11 cellular contexts compared by ENCODE assay signal in the genomic region with DNA sequence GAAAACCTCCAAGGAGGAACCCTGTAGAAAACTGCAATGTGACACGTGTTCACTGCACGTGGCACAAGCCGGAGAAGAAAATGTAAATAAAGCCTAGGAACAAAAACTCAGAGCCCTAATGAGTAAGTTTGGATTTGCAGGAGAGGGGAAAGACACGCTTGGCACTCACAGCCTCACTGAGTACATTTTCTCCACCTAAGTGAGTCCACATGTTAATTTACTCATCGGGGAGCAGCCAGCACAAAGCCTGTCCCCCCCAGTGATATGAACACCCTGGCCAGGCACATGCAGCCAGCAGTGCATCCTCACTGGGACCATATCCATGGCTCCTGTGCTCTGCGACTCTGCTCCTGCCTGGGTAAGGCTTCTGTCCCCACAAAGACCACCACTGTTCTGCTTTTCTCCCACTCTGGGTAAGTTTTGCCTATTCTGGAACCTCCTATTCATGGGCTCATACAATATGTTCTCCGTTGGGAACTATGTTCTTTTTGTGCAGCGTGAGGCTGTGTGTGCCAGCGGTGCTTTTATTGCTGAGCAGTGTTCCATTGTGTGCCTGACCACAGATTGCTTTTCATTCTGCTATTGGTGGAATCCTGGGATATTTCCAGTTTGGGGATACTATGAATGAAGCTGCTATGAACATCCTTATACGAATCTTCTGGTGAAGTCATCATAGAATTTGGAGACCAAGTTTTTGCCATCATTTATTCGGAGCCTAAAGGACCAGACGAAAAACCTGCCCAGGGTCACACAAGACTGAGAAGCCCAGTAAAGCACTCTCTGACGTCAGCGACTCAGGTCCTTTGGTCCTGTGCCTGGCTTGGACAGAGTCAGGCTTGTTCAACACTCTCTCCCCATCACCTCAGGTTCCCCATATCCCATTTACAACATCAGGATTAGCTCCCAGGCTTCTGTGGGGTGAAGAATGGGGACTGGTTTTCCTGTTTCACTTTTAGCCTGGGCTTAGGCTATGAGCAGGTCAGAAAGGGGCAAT. TPM values are rescaled to one million over a fixed set of nuclear protein-coding genes. Genes with fewer than 3 reads are reported as not detected.
DNase-seq lines count a peak whose midpoint lies in the region; ATAC-seq and TF ChIP-seq lines count a peak whose summit lies in the region.
"Had no signal": no experiment of that assay in that cellular context is flagged by ENCODE, and none has a peak within 500 bp of the region (broad histone marks: within the 10 kb centered on the region; RNA-seq: fewer than 3 reads in every experiment).

No MANE protein-coding gene starts in this region.

- H3K79me1 ChIP-seq in IMR-90 (ENCODE audit: low read depth in 1 of 2, low read length in 2 of 2) (no peaks in the 10 kb centered on the region), trophoblast cell (ENCODE audit: low read length) (no peaks in the 10 kb centered on the region)

- WGBS in IMR-90 (ENCODE audit: extremely low coverage in 2 of 2, insufficient read length in 1 of 2), 2 experiments = 88% methylated on average over 3 of the region's 14 CpGs; no CpG with 5 or more reads in 1 of the 2 experiments
- WGBS in esophagus squamous epithelium, 2 donors = 46 to 50% methylated on average over 13 to 14 of the region's 14 CpGs
- WGBS in trophoblast cell (ENCODE audit: extremely low coverage, insufficient coverage, insufficient read length) = no CpG with 5 or more reads among the region's 14 CpGs

- H3K9me1 ChIP-seq in IMR-90 (ENCODE audit: insufficient read depth, low read length) = no peaks in the 10 kb centered on the region

- no peak overlapping the region for H3K27ac Mint-ChIP-seq in activated T-cell treated with anti-CD3 and anti-CD28 coated beads, Interleukin-2, amount 50 U/mL, for 72 hours
- H3K27ac Mint-ChIP-seq in HFFc6 = no peak overlapping the region

- H3K23ac ChIP-seq in IMR-90 (ENCODE audit: low read depth, low read length) (no peak overlapping the region), trophoblast cell (ENCODE audit: low read length) (no peak overlapping the region)

- no peak overlapping the region for H3K56ac ChIP-seq in IMR-90 (ENCODE audit: extremely low read depth, insufficient read depth, low read length)

- H3K9me3 Mint-ChIP-seq in activated T-cell treated with anti-CD3 and anti-CD28 coated beads, Interleukin-2, amount 50 U/mL, for 72 hours = no peaks in the 10 kb centered on the region
- no peaks in the 10 kb centered on the region for H3K9me3 Mint-ChIP-seq in HFFc6

- no peaks in the 10 kb centered on the region for H3K9me3 ChIP-seq in IMR-90 (ENCODE audit: control insufficient read depth, insufficient read depth, low read length)
- no peaks in the 10 kb centered on the region for H3K9me3 ChIP-seq in esophagus squamous epithelium
- H3K9me3 ChIP-seq in trophoblast cell (ENCODE audit: insufficient read depth, low read depth, low read length) = peaks cover 2% of the 10 kb centered on the region

- no peak for TF ChIP-seq POLR2A in IMR-90 (IDR thresholded peaks at IDR 0.05; ENCODE audit: low read depth, low read length)
- no peak for TF ChIP-seq POLR2A in esophagus squamous epithelium (IDR thresholded peaks at IDR 0.05)

- H3K4me3 ChIP-seq in IMR-90 (ENCODE audit: insufficient read depth, low read depth, low read length) (no peak overlapping the region), esophagus squamous epithelium (no peak overlapping the region), trophoblast cell (ENCODE audit: low read depth, low read length) (no peak overlapping the region)

- H2AFZ ChIP-seq in IMR-90 (replicated peaks; ENCODE audit: low read length, poor library complexity) (peak overlapping the region; percentile 70), trophoblast cell (ENCODE audit: insufficient read depth, low read length, poor library complexity) (no peak overlapping the region)

- H4K12ac ChIP-seq in trophoblast cell (ENCODE audit: low read depth, low read length) = no peak overlapping the region

- H3K27me3 Mint-ChIP-seq in activated T-cell treated with anti-CD3 and anti-CD28 coated beads, Interleukin-2, amount 50 U/mL, for 72 hours (ENCODE audit: low read depth) = no peaks in the 10 kb centered on the region
- H3K27me3 Mint-ChIP-seq in HFFc6 (ENCODE audit: insufficient read depth) = peaks cover 26% of the 10 kb centered on the region

- no peaks in the 10 kb centered on the region for H3K36me3 Mint-ChIP-seq in activated T-cell treated with anti-CD3 and anti-CD28 coated beads, Interleukin-2, amount 50 U/mL, for 72 hours (ENCODE audit: insufficient read depth in 2 of 2)
- H3K36me3 Mint-ChIP-seq in HFFc6 (ENCODE audit: low read depth) = no peaks in the 10 kb centered on the region

- BruUV-seq in IMR-90 (replicated peaks; lab: Mats Ljungman, UMichigan) = no TSS peak

- no peak for TF ChIP-seq RAD21 in IMR-90 (IDR thresholded peaks at IDR 0.05; ENCODE audit: low read length)

- in situ Hi-C loops in IMR-90 (cut with MboI; ENCODE audit: low sequenced_read_pairs) = no loop called here

- no peak overlapping the region for H3K9ac ChIP-seq in IMR-90 (ENCODE audit: low read depth, low read length)
- H3K9ac ChIP-seq in trophoblast cell (ENCODE audit: low read length) = peak overlapping the region; percentile 52

- H3K4me2 ChIP-seq in IMR-90 (ENCODE audit: low read depth, low read length) (peak overlapping the region; percentile 20; the same call in 1 of the 2 replicates), trophoblast cell (ENCODE audit: low read length) (no peak overlapping the region)

- H2BK120ac ChIP-seq in IMR-90 (ENCODE audit: low read depth, low read length) (peak overlapping the region; percentile 37; the same call in 1 of the 2 replicates), trophoblast cell (ENCODE audit: insufficient read depth, low read length, poor library complexity) (no peak overlapping the region)

- DNase-seq in AG20443 (ENCODE audit: low spot score) = peak; percentile 27
- DNase-seq in IMR-90 = peak; percentile 18
- no peak for DNase-seq in esophagus squamous epithelium (lab: John Stamatoyannopoulos, UW)
- DNase-seq in trophoblast cell = no peak
- no peak for DNase-seq in activated T-cell treated with anti-CD3 and anti-CD28 coated beads, Interleukin-2, amount 50 U/mL, for 72 hours
- no peak for DNase-seq in stimulated activated naive CD4-positive, alpha-beta T cell treated with Interleukin-2 at 50 U/mL for 16 hours (lab: John Stamatoyannopoulos, UW)
- DNase-seq in HFFc6 = no peak
- DNase-seq: activated gamma-delta T cell treated with Interleukin-2 at 50 U/mL for 16 hours; effector CD4-positive, alpha-beta T cell; stimulated activated CD4-positive, alpha-beta T cell treated with anti-CD3 and anti-CD28 coated beads, Interleukin-4, amount 100 ng/mL, for 1 hour had no signal

- H2BK5ac ChIP-seq in IMR-90 (ENCODE audit: low read depth, low read length, poor library complexity, severe bottlenecking) (no peak overlapping the region), trophoblast cell (ENCODE audit: low read depth, low read length, poor library complexity) (no peak overlapping the region)

- no peak overlapping the region for H2BK12ac ChIP-seq in trophoblast cell (ENCODE audit: low read length)

- peaks cover 3% of the 10 kb centered on the region; the same call in 1 of the 2 replicates for H3K27me3 ChIP-seq in IMR-90 (ENCODE audit: control insufficient read depth, insufficient read depth, low read length)
- H3K27me3 ChIP-seq in esophagus squamous epithelium = no peaks in the 10 kb centered on the region
- no peaks in the 10 kb centered on the region for H3K27me3 ChIP-seq in trophoblast cell (ENCODE audit: insufficient read depth, low read length)

- TF ChIP-seq CTCF in IMR-90 (conservative IDR thresholded peaks at IDR 0.05; ENCODE audit: low read depth, low read length) (no peak), esophagus squamous epithelium (IDR thresholded peaks at IDR 0.05) (no peak), HFFc6 (IDR thresholded peaks at IDR 0.05) (no peak)

- H3K27ac ChIP-seq in IMR-90 (ENCODE audit: insufficient read depth, low read length) = peak overlapping the region; percentile 56; the same call in 1 of the 2 replicates
- peak overlapping the region; percentile 21 to 76 (median 50) for H3K27ac ChIP-seq in esophagus squamous epithelium
- no peak overlapping the region for H3K27ac ChIP-seq in trophoblast cell (ENCODE audit: low read depth, low read length)

- dilution Hi-C loops in IMR-90 (cut with HindIII; ENCODE audit: low sequenced_read_pairs, unreplicated experiment) = no loop called here

- no peaks in the 10 kb centered on the region for H3K79me2 ChIP-seq in trophoblast cell (ENCODE audit: control insufficient read depth, insufficient read depth, low read length, poor library complexity)

- peaks cover 21% of the 10 kb centered on the region for H3K4me1 Mint-ChIP-seq in activated T-cell treated with anti-CD3 and anti-CD28 coated beads, Interleukin-2, amount 50 U/mL, for 72 hours (ENCODE audit: low read depth)
- H3K4me1 Mint-ChIP-seq in HFFc6 (ENCODE audit: low read depth) = peaks cover 10% of the 10 kb centered on the region; the same call in 1 of the 2 replicates

- 0 out of 2 replicates have a peak overlapping the region, but pooled peaks have one; percentile 53 for H2BK20ac ChIP-seq in IMR-90 (ENCODE audit: low read depth, low read length)

- peaks cover 4% of the 10 kb centered on the region; the same call in 1 of the 2 replicates for H3K4me1 ChIP-seq in IMR-90 (ENCODE audit: control insufficient read depth, insufficient read depth, low read length)
- peaks cover 3 to 45% (median 26%) of the 10 kb centered on the region in 3 donors for H3K4me1 ChIP-seq in esophagus squamous epithelium
- peaks cover 2 to 6% of the 10 kb centered on the region in 2 experiments for H3K4me1 ChIP-seq in trophoblast cell (ENCODE audit: control insufficient read depth in 1 of 2, insufficient read depth in 2 of 2, low read length in 2 of 2)

- CTCF ChIA-PET in IMR-90 (lab: Yijun Ruan, JAX) = interaction anchor here (1.4 kb wide), 1 partner anchor 15 kb away, joined by 3 read pairs; no protein-coding TSS in a partner anchor

- H3K4ac ChIP-seq in IMR-90 (ENCODE audit: low read depth, low read length) (peak overlapping the region; percentile 51; the same call in 1 of the 2 replicates), trophoblast cell (ENCODE audit: low read depth, low read length) (no peak overlapping the region)

- no peak overlapping the region for H3K4me3 Mint-ChIP-seq in activated T-cell treated with anti-CD3 and anti-CD28 coated beads, Interleukin-2, amount 50 U/mL, for 72 hours
- no peak overlapping the region for H3K4me3 Mint-ChIP-seq in HFFc6

- H3K18ac ChIP-seq in IMR-90 (ENCODE audit: low read depth, low read length) (no peak overlapping the region; the same call in 1 of the 2 replicates), trophoblast cell (ENCODE audit: low read length) (no peak overlapping the region)

- H4K91ac ChIP-seq in IMR-90 (ENCODE audit: insufficient read depth, low read depth, low read length) (no peak overlapping the region), trophoblast cell (ENCODE audit: low read depth, low read length) (no peak overlapping the region)

- no peaks in the 10 kb centered on the region for H4K20me1 ChIP-seq in IMR-90 (ENCODE audit: insufficient read depth, low read length)

- intact Hi-C loops in IMR-90 (cut with micrococcal nuclease) (no loop called here), esophagus squamous epithelium (cut with DNase I) (no loop called here)

- peak overlapping the region; percentile 9 for H2AK9ac ChIP-seq in IMR-90 (replicated peaks; ENCODE audit: low read depth, low read length, poor library complexity)

- peak; percentile 67 for ATAC-seq in IMR-90 (ENCODE audit: low read depth)
- ATAC-seq in HG02798 (IDR thresholded peaks at IDR 0.05; ENCODE audit: poor library complexity, unreplicated experiment) = no peak
- no peak for ATAC-seq in activated T-cell treated with anti-CD3 and anti-CD28 coated beads, Interleukin-2, amount 50 U/mL, for 72 hours (replicated peaks in 1 of 2)

- POLR2A ChIA-PET in IMR-90 (lab: Charles Lee; ENCODE audit: unreplicated experiment) = no interaction called here

- H2AK5ac ChIP-seq in IMR-90 (ENCODE audit: low read depth, low read length) (peak overlapping the region; percentile 5; the same call in 1 of the 2 replicates), trophoblast cell (ENCODE audit: low read length) (no peak overlapping the region)

- H4K5ac ChIP-seq in IMR-90 (ENCODE audit: low read depth, low read length) = peak overlapping the region; percentile 22; the same call in 1 of the 2 replicates

- H4K8ac ChIP-seq in IMR-90 (ENCODE audit: low read depth in 2 of 2, low read length in 2 of 2) (peak overlapping the region in 1 of 2 experiments; percentile 37; a peak in 1 of 4 replicates), trophoblast cell (ENCODE audit: low read depth, low read length) (no peak overlapping the region)

- H3K14ac ChIP-seq in IMR-90 (replicated peaks; ENCODE audit: low read depth, low read length) (peak overlapping the region; percentile 37), trophoblast cell (ENCODE audit: low read length) (no peak overlapping the region)

- H3K36me3 ChIP-seq in IMR-90 (ENCODE audit: control insufficient read depth, insufficient read depth, low read length) (no peaks in the 10 kb centered on the region), esophagus squamous epithelium (no peaks in the 10 kb centered on the region), trophoblast cell (ENCODE audit: control insufficient read depth in 1 of 2, insufficient read depth in 2 of 2, low read length in 2 of 2) (no peaks in the 10 kb centered on the region)

- H2BK15ac ChIP-seq in IMR-90 (ENCODE audit: low read depth, low read length) = no peak overlapping the region

RNA-seq across cellular contexts. Expression of gene RNF112, which starts 53.3 kb away (rescaled TPM):
- total RNA-seq in IMR-90 (2012; rRNA removed) = 1.7 and 2.5 TPM in 2 replicates
- polyA plus RNA-seq in IMR-90 (2012; rRNA removed) = 5.5 and 5.7 TPM in 2 replicates
- polyA plus RNA-seq in IMR-90 (2012; cell fraction: cytosol; rRNA removed) = 2.2 and 2.8 TPM in 2 replicates
- polyA plus RNA-seq in IMR-90 (2012; cell fraction: nucleus; rRNA removed; ENCODE audit: low replicate concordance) = 32.3 and 51.9 TPM in 2 replicates
- total RNA-seq in esophagus squamous epithelium = 1 to 10 TPM in 1 of 4 donors, under 1 TPM in 2, not detected in 1; 0.45 to 1.5 (median 0.92) TPM
- polyA plus RNA-seq in trophoblast cell (2013) = 0.42 and 0.55 TPM in 2 replicates
- total RNA-seq in activated T-cell treated with anti-CD3 and anti-CD28 coated beads, Interleukin-2, amount 50 U/mL, for 72 hours = 1 to 10 TPM in 1 of 2 donors, under 1 TPM in 1; 0.84 to 1.6 TPM
- total RNA-seq in HFFc6 (2021; fragmentation: NEBNext Ultra II Directional; extraction: Animal tissue kit (Norgen Biotek cat#: 25700)) = 1 to 10 TPM in 1 of 6 experiments, under 1 TPM in 5; 0.40 to 1.2 (median 0.73) TPM

Comparison
In these comparisons a context has a peak if more than half of its experiments do, and no peak if none do; other contexts are left out.
1. DNase-seq: peak in AG20443 (single experiment) and IMR-90 (single experiment); none in esophagus squamous epithelium (single experiment), trophoblast cell (0 of 2), activated T-cell treated with anti-CD3 and anti-CD28 coated beads, Interleukin-2, amount 50 U/mL, for 72 hours (0 of 2), stimulated activated naive CD4-positive, alpha-beta T cell treated with Interleukin-2 at 50 U/mL for 16 hours (single experiment) and HFFc6 (single experiment).